In genomic region chr11:43943931-43944751, GRCh38 we compare ENCODE assay signal across 8 cellular contexts. TPM values are rescaled to one million over a fixed set of nuclear protein-coding genes. Genes with fewer than 3 reads are reported as not detected.
DNase-seq lines count a peak whose midpoint lies in the region; TF ChIP-seq lines count a peak whose summit lies in the region.

No MANE protein-coding gene starts in this region.

- peak overlapping the region; percentile 82 for H3K4me3 Mint-ChIP-seq in activated naive CD4-positive, alpha-beta T cell treated with anti-CD3 and anti-CD28 coated beads, Interleukin-2, amount 10 ng/mL, durations not matched to agents 7 days and 5 days

- H3K27me3 ChIP-seq in hepatocyte (peaks cover 66% of the 10 kb centered on the region), skeletal muscle satellite cell (ENCODE audit: control insufficient read depth, insufficient read depth, low read length) (peaks cover 80% of the 10 kb centered on the region)

- peaks cover 93% of the 10 kb centered on the region for H3K27me3 Mint-ChIP-seq in activated naive CD4-positive, alpha-beta T cell treated with anti-CD3 and anti-CD28 coated beads, Interleukin-2, amount 10 ng/mL, durations not matched to agents 7 days and 5 days

- no peak for TF ChIP-seq CTCF in hepatocyte (IDR thresholded peaks at IDR 0.05; ENCODE audit: poor library complexity)

- no peaks in the 10 kb centered on the region for H3K9me3 ChIP-seq in hepatocyte (ENCODE audit: low read depth)
- H3K9me3 ChIP-seq in skeletal muscle satellite cell (replicated peaks; ENCODE audit: low read length): no peaks in the 10 kb centered on the region

- H3K9ac ChIP-seq in skeletal muscle satellite cell (ENCODE audit: low read depth, low read length): no peak overlapping the region

- WGBS in hepatocyte (ENCODE audit: low lambda C conversion rate, missing lambda C conversion rate): 6% methylated on average over 45 of the region's 54 CpGs

- no peaks in the 10 kb centered on the region for H3K9me3 Mint-ChIP-seq in activated naive CD4-positive, alpha-beta T cell treated with anti-CD3 and anti-CD28 coated beads, Interleukin-2, amount 10 ng/mL, durations not matched to agents 7 days and 5 days

- H3K36me3 Mint-ChIP-seq in activated naive CD4-positive, alpha-beta T cell treated with anti-CD3 and anti-CD28 coated beads, Interleukin-2, amount 10 ng/mL, durations not matched to agents 7 days and 5 days: no peaks in the 10 kb centered on the region

- no peaks in the 10 kb centered on the region for H3K9me2 ChIP-seq in hepatocyte (replicated peaks; ENCODE audit: insufficient read depth)

- H3K4me1 Mint-ChIP-seq in activated naive CD4-positive, alpha-beta T cell treated with anti-CD3 and anti-CD28 coated beads, Interleukin-2, amount 10 ng/mL, durations not matched to agents 7 days and 5 days: peaks cover 19% of the 10 kb centered on the region

- peak overlapping the region; percentile 97 for H3K4me2 ChIP-seq in hepatocyte
- peak overlapping the region; percentile 88 for H3K4me2 ChIP-seq in skeletal muscle satellite cell (ENCODE audit: low read length)

- DNase-seq in activated CD4-positive, alpha-beta T cell treated with anti-CD3 and anti-CD28 coated beads for 48 hours: peak; percentile 39
- DNase-seq in activated CD4-positive, alpha-beta T cell treated with anti-CD3 and anti-CD28 coated beads, Interleukin-2, amount 50 U/mL, for 1 hour: no peak
- DNase-seq in activated naive CD4-positive, alpha-beta T cell treated with anti-CD3 and anti-CD28 coated beads, Interleukin-2, amount 10 ng/mL, durations not matched to agents 7 days and 5 days: peak; percentile 34
- DNase-seq in hepatocyte (ENCODE audit: low spot score) (no peak), amniotic stem cell (lab: John Stamatoyannopoulos, UW) (no peak), kidney tubule cell (ENCODE audit: low spot score) (no peak), DMS153 treated with DMSO at 0.1 percent for 48 hours (lab: John Stamatoyannopoulos, UW; ENCODE audit: unreplicated experiment) (no peak)

- no peaks in the 10 kb centered on the region for H4K20me1 ChIP-seq in hepatocyte (ENCODE audit: insufficient read depth, poor library complexity, severe bottlenecking)

- H3K27ac Mint-ChIP-seq in activated naive CD4-positive, alpha-beta T cell treated with anti-CD3 and anti-CD28 coated beads, Interleukin-2, amount 10 ng/mL, durations not matched to agents 7 days and 5 days: no peak overlapping the region

- H3K36me3 ChIP-seq in hepatocyte (replicated peaks; ENCODE audit: insufficient read depth, low read depth) (no peaks in the 10 kb centered on the region), skeletal muscle satellite cell (ENCODE audit: insufficient read depth, low read length) (no peaks in the 10 kb centered on the region)

- peak overlapping the region; percentile 77 for H3K4me3 ChIP-seq in hepatocyte
- H3K4me3 ChIP-seq in skeletal muscle satellite cell (ENCODE audit: low read length): peak overlapping the region; percentile 50

- H3K4me1 ChIP-seq in hepatocyte (ENCODE audit: insufficient read depth): no peaks in the 10 kb centered on the region
- peaks cover 22% of the 10 kb centered on the region for H3K4me1 ChIP-seq in skeletal muscle satellite cell (ENCODE audit: control insufficient read depth, insufficient read depth, low read length)

- H3K79me2 ChIP-seq in hepatocyte: no peaks in the 10 kb centered on the region

- H2AFZ ChIP-seq in hepatocyte: no peak overlapping the region

- CTCF ChIA-PET in activated naive CD4-positive, alpha-beta T cell treated with anti-CD3 and anti-CD28 coated beads, Interleukin-2, amount 10 ng/mL, durations not matched to agents 7 days and 5 days (lab: Charles Lee): interaction anchor here (0.7 to 2.0 kb wide), 7 partner anchors 11 to 118 kb away, joined by 3 to 9 read pairs (median 5); no protein-coding TSS in a partner anchor

- H3K27ac ChIP-seq in hepatocyte: no peak overlapping the region

RNA-seq across cellular contexts. Expression of gene C11orf96, which starts 1.7 kb away (rescaled TPM):
- total RNA-seq in hepatocyte: 23.2 and 30.7 TPM in 2 replicates
- 9.3 and 13.3 TPM in 2 replicates for polyA plus RNA-seq in hepatocyte
- total RNA-seq in skeletal muscle satellite cell (2012; rRNA removed): 1.0 and 2.2 TPM in 2 replicates

Comparison
In these comparisons a context has a peak if more than half of its experiments do, and no peak if none do; other contexts are left out.
1. DNase-seq: peak in activated CD4-positive, alpha-beta T cell treated with anti-CD3 and anti-CD28 coated beads for 48 hours (single experiment) and activated naive CD4-positive, alpha-beta T cell treated with anti-CD3 and anti-CD28 coated beads, Interleukin-2, amount 10 ng/mL, durations not matched to agents 7 days and 5 days (single experiment); none in activated CD4-positive, alpha-beta T cell treated with anti-CD3 and anti-CD28 coated beads, Interleukin-2, amount 50 U/mL, for 1 hour (single experiment), hepatocyte (single experiment), amniotic stem cell (single experiment), kidney tubule cell (single experiment) and DMS153 treated with DMSO at 0.1 percent for 48 hours (single experiment).